8 cellular contexts compared by ENCODE assay signal in the genomic region with DNA sequence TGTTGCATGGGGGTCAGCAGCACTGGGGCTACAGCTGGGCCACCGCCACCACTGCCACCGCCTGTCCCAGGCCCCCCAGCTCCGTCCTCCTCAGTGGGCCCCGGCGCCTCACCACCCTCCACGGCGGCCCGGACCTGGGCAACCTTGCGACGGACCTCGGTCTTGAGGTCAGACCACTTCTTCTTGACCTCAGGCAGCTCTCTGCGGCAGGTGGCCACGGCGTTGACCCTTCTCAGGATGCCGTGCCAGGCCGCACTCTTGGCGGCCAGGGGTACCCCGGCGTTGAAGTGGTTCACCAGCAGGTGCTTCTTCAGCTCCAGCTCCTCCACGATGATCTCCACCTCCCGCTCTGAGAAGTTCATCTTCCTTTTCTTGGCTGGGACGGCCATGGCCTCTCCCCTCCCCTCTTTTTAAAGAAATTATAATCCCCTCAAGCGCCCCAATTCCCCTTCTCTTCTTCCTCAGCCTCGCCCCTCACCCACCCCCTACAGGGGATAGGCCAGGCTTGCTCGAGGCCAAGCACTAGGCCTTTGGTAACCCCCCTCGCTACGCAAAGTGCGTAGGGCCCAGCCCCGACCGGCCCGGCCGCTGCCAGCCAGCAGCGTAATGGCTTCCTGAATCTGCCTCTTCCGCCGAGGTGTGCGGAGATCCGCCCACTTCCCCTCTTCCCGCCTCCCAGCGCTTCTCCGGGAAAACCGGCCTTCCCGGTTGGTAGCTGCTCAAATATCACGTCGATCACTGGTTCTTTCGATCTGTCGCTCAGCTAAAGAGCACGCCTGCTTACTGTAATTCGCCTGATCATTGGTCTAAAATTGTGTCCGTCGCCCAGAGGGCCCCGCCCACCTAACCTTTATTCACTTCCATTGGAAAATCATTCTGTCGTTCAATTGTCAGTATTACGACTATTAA. TPM values are rescaled to one million over a fixed set of nuclear protein-coding genes. Genes with fewer than 3 reads are reported as not detected.
DNase-seq lines count a peak whose midpoint lies in the region; ATAC-seq, FAIRE-seq and TF ChIP-seq lines count a peak whose summit lies in the region.

A gene with protein sequence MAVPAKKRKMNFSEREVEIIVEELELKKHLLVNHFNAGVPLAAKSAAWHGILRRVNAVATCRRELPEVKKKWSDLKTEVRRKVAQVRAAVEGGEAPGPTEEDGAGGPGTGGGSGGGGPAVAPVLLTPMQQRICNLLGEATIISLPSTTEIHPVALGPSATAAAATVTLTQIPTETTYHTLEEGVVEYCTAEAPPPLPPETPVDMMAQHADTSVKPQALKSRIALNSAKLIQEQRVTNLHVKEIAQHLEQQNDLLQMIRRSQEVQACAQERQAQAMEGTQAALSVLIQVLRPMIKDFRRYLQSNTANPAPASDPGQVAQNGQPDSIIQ (minus strand): TSS at position 608 of the 909 bp plus-strand sequence. CDS start 219 bp downstream, at position 389.

- no peak within 1 kb of the TSS for H2AFZ ChIP-seq in HepG2 (ENCODE audit: low read length)

- no peaks in the 10 kb centered on the region for H4K20me1 ChIP-seq in HepG2 (ENCODE audit: insufficient read depth, low read length)

- H3K4me2 ChIP-seq in HepG2 (ENCODE audit: low read depth, low read length), result peak within 1 kb of the TSS; percentile 89

- no peaks in the 10 kb centered on the region; a peak in 1 of 5 replicates for H3K36me3 ChIP-seq in HepG2 (replicated peaks in 1 of 2; ENCODE audit: control insufficient read depth in 1 of 2, insufficient read depth in 2 of 2, low read length in 2 of 2)

- peaks cover 48% of the 10 kb centered on the region for H3K4me1 ChIP-seq in HepG2 (ENCODE audit: insufficient read depth, low read length)

- TF ChIP-seq POLR2A in HepG2 (IDR thresholded peaks at IDR 0.05; ENCODE audit: insufficient read depth in 1 of 2, low read depth in 2 of 2, low read length in 2 of 2), result peak in 1 of 2 experiments; percentile 50; a peak in 1 of 4 replicates

- BruUV-seq in HepG2 (replicated peaks; lab: Mats Ljungman, UMichigan), result TSS peak; percentile 64

- in situ Hi-C loops in HepG2 (cut with HindIII; ENCODE audit: extremely low pct_ligation_motif_present, low pct_unique_long_range_greater_than_20kb), result no loop called here

- no peak for TF ChIP-seq RAD21 in HepG2 (CRISPR knock-in tag; IDR thresholded peaks at IDR 0.05)

- peaks cover 30% of the 10 kb centered on the region for H3K79me2 ChIP-seq in HepG2 (ENCODE audit: insufficient read depth, low read length)

- no peaks in the 10 kb centered on the region for H3K9me3 ChIP-seq in HepG2 (ENCODE audit: low read length)

- CTCF ChIA-PET in HepG2 (lab: Yijun Ruan, JAX; ENCODE audit: low intra/inter-chr PET ratio, low total read pairs), result interaction anchor here (1.0 kb wide), 1 partner anchor 51 kb away, joined by 3 read pairs; no protein-coding TSS in a partner anchor

- TF ChIP-seq EP300 in HepG2 (IDR thresholded peaks at IDR 0.05; ENCODE audit: low read depth in 2 of 2, low read length in 2 of 2) (no peak), HepG2 (CRISPR knock-in tag; IDR thresholded peaks at IDR 0.05; ENCODE audit: borderline replicate concordance) (no peak)

- ATAC-seq in GM19372 (IDR thresholded peaks at IDR 0.05; ENCODE audit: low read depth, unreplicated experiment) (peak; percentile 60), HG03558 (IDR thresholded peaks at IDR 0.05; ENCODE audit: extremely low read depth, unreplicated experiment) (peak; percentile 46), HepG2 (peak; percentile 87)

- no peaks in the 10 kb centered on the region; a peak in 1 of 5 replicates for H3K27me3 ChIP-seq in HepG2 (ENCODE audit: control insufficient read depth in 1 of 2, insufficient read depth in 2 of 2, low read length in 2 of 2)

- FAIRE-seq in HepG2 (lab: Jason Lieb, UNC), result peak; percentile 100

- H3K27ac ChIP-seq in HepG2 (ENCODE audit: extremely low read length, insufficient read depth, low read length), result peak within 1 kb of the TSS; percentile 98

- peak within 1 kb of the TSS; percentile 97 for H3K9ac ChIP-seq in HepG2 (ENCODE audit: insufficient read depth, low read depth, low read length)

- DNase-seq in C1 segment of cervical spinal cord (lab: John Stamatoyannopoulos, UW) (peak; percentile 70 to 99 (median 96)), NCI-H748 treated with DMSO at 0.1 percent for 48 hours (lab: John Stamatoyannopoulos, UW) (peak; percentile 99), dermis microvascular lymphatic vessel endothelial cell (ENCODE audit: low read depth in 2 of 2) (peak; percentile 100), HepG2 (ENCODE audit: low spot score) (peak; percentile 99)
- DNase-seq in activated CD4-positive, alpha-beta T cell treated with anti-CD3 and anti-CD28 coated beads, Interleukin-2, amount 50 U/mL, for 4 hours, result peak; percentile 94
- DNase-seq in stimulated activated CD4-positive, alpha-beta T cell treated with anti-CD3 and anti-CD28 coated beads, Interleukin-4, amount 100 ng/mL, for 1 hour, result peak; percentile 93

- TF ChIP-seq CTCF in HepG2 (CRISPR knock-in tag; IDR thresholded peaks at IDR 0.05), result no peak

- intact Hi-C loops in HepG2 (cut with micrococcal nuclease; ENCODE audit: unreplicated experiment), result loop anchor here (5.0 kb wide), 1 partner anchor 35 kb away; no protein-coding TSS in a partner anchor

- H3K4me3 ChIP-seq in HepG2 (replicated peaks in 1 of 3; ENCODE audit: insufficient read depth in 1 of 3, low read depth in 2 of 3, low read length in 3 of 3), result peak within 1 kb of the TSS; percentile 78 to 88 (median 85)

- POLR2A ChIA-PET in HepG2 (lab: Yijun Ruan, JAX), result interaction anchor here (0.8 to 4.3 kb wide), 17 partner anchors 9 to 670 kb away, joined by 3 to 41 read pairs (median 4); no protein-coding TSS in a partner anchor

- 41% methylated on average over 31 of the region's 53 CpGs for WGBS in HepG2 (ENCODE audit: low lambda C conversion rate)

TF ChIP-seq in HepG2, 621 proteins besides CTCF, POLR2A, EP300 and RAD21 (continues in another document):
- TF ChIP-seq SAP130 (CRISPR knock-in tag; IDR thresholded peaks at IDR 0.05; ENCODE audit: low read depth) (peak; percentile 22), ZNF296 (CRISPR knock-in tag; conservative IDR thresholded peaks at IDR 0.05) (no peak), MAZ (IDR thresholded peaks at IDR 0.05; ENCODE audit: borderline replicate concordance, low read depth, low read length) (no peak), MAZ (CRISPR knock-in tag; IDR thresholded peaks at IDR 0.05; ENCODE audit: low read depth) (peak; percentile 44; the same call in 1 of the 2 replicates), YY1 (IDR thresholded peaks at IDR 0.05; ENCODE audit: insufficient read depth, insufficient replicate concordance, low read depth, low read length) (peak; percentile 58), ZNF598 (CRISPR knock-in tag; IDR thresholded peaks at IDR 0.05; ENCODE audit: borderline replicate concordance) (no peak)
- TF ChIP-seq, protein P1, sequence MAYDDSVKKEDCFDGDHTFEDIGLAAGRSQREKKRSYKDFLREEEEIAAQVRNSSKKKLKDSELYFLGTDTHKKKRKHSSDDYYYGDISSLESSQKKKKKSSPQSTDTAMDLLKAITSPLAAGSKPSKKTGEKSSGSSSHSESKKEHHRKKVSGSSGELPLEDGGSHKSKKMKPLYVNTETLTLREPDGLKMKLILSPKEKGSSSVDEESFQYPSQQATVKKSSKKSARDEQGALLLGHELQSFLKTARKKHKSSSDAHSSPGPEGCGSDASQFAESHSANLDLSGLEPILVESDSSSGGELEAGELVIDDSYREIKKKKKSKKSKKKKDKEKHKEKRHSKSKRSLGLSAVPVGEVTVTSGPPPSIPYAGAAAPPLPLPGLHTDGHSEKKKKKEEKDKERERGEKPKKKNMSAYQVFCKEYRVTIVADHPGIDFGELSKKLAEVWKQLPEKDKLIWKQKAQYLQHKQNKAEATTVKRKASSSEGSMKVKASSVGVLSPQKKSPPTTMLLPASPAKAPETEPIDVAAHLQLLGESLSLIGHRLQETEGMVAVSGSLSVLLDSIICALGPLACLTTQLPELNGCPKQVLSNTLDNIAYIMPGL (CRISPR knock-in tag; IDR thresholded peaks at IDR 0.05; ENCODE audit: borderline replicate concordance in 1 of 2, low read depth in 1 of 2), result peak; percentile 5 to 42; a peak in 1 of 4 replicates

RNA-seq across cellular contexts. Expression of the gene that starts here (rescaled TPM):
- total RNA-seq in dermis microvascular lymphatic vessel endothelial cell (9.1 and 10.2 TPM in 2 replicates), HepG2 (2016; rRNA removed; fragmentation: Illumina TruSeq; extraction: Trizol) (6.0 and 6.6 TPM in 2 replicates)
- 3.1 and 4.1 TPM in 2 replicates for total RNA-seq in HepG2 (2016; cell fraction: cytosol; rRNA removed; fragmentation: Illumina TruSeq; extraction: Trizol; ENCODE audit: low read depth)
- total RNA-seq in HepG2 (2016; cell fraction: insoluble cytoplasmic fraction; rRNA removed; fragmentation: Illumina TruSeq; extraction: Trizol), result 6.0 and 6.4 TPM in 2 replicates
- total RNA-seq in HepG2 (2016; cell fraction: membrane; rRNA removed; fragmentation: Illumina TruSeq; extraction: Trizol), result 5.7 and 6.1 TPM in 2 replicates
- total RNA-seq in HepG2 (2016; cell fraction: nucleus; rRNA removed; fragmentation: Illumina TruSeq; extraction: Trizol), result 2.9 and 4.1 TPM in 2 replicates
- 6.9 TPM in 2 replicates for polyA plus RNA-seq in HepG2 (2011; rRNA removed)
- polyA plus RNA-seq in HepG2 (2011; cell fraction: cytosol; rRNA removed), result 4.9 and 6.4 TPM in 2 replicates
- polyA plus RNA-seq in HepG2 (2011; cell fraction: nucleus; rRNA removed), result 3.8 and 4.0 TPM in 2 replicates
- polyA plus RNA-seq in HepG2 (2012), result 3.0 and 3.8 TPM in 2 replicates
- 2.4 and 2.6 TPM in 2 replicates for polyA plus RNA-seq in HepG2 (2016; cell fraction: cytosol; fragmentation: Illumina TruSeq; extraction: Trizol; ENCODE audit: low read depth)
- 5.2 and 5.7 TPM in 2 replicates for polyA plus RNA-seq in HepG2 (2016; cell fraction: insoluble cytoplasmic fraction; fragmentation: Illumina TruSeq; extraction: Trizol; ENCODE audit: low read depth)
- polyA plus RNA-seq in HepG2 (2016; cell fraction: membrane; fragmentation: Illumina TruSeq; extraction: Trizol; ENCODE audit: low read depth), result 3.5 and 3.9 TPM in 2 replicates
- polyA plus RNA-seq in HepG2 (2016; cell fraction: nucleus; fragmentation: Illumina TruSeq; extraction: Trizol; ENCODE audit: insufficient read depth, low read depth), result 4.9 and 5.1 TPM in 2 replicates
- 8.2 and 13.2 TPM in 2 replicates for polyA minus RNA-seq in HepG2 (2011; rRNA and poly(A)+ RNA removed; ENCODE audit: low replicate concordance)
- polyA minus RNA-seq in HepG2 (2011; cell fraction: cytosol; rRNA and poly(A)+ RNA removed), result 3.2 and 6.0 TPM in 2 replicates
- polyA minus RNA-seq in HepG2 (2011; cell fraction: nucleus; rRNA and poly(A)+ RNA removed), result 1.5 and 2.1 TPM in 2 replicates

Comparison
In these comparisons a context has a peak if more than half of its experiments do, and no peak if none do; other contexts are left out.
1. Peak in every context shown above with its lines: DNase-seq, ATAC-seq, H3K4me3 ChIP-seq and H3K27ac ChIP-seq.